Comparison of ENCODE assay signal across 15 cellular contexts in the genomic region with DNA sequence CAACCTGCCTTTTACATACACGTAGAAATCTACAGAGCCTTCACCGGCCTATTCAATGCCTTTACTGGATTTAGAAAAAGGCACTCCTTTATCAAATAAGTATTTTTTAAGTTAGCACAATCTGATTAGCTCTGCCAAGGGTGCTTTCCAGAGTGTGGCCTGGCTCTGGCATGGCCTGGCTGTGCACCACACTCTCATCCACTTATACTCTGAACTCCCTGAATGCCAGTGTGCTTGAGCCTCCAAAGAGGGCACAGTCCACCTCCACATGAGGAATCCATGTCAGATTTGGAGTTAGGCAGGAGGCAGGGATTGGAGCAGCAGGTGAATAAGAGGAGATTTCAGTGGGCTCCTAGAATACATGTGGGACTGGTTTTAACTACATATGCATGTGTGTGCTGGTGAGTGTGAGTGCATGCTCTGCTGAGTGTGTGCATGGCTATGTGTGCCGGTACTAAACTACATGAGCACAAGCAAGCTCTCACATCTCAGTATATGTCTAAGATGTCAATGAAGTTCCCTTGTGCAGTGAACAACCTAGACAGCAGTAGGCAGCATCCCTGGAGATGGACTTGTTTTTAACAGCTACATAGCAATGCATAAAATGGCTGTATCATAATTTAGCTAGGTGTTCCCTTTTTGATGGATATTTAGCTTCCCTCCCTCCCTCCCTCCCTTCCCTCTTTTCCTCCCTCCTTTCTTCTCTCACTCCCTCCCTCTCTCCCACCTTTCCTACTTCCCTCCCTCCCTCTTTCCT. TPM values are rescaled to one million over a fixed set of nuclear protein-coding genes. Genes with fewer than 3 reads are reported as not detected.
A peak's percentile ranks its signal among the peaks of the same experiment; 100 is the strongest.
DNase-seq lines count a peak whose midpoint lies in the region; ATAC-seq, FAIRE-seq and TF ChIP-seq lines count a peak whose summit lies in the region.
"Had no signal": no experiment of that assay in that cellular context is flagged by ENCODE, and none has a peak within 500 bp of the region (broad histone marks: within the 10 kb centered on the region; RNA-seq: fewer than 3 reads in every experiment).

No MANE protein-coding gene starts in this region.

- no peak overlapping the region for H2BK5ac ChIP-seq in H1 (ENCODE audit: low read depth, low read length)

- no peak for TF ChIP-seq CTCF in H1 (IDR thresholded peaks at IDR 0.05; ENCODE audit: control extremely low read depth in 1 of 3, insufficient read depth in 1 of 3, low read depth in 1 of 3, low read length in 3 of 3)
- TF ChIP-seq CTCF in right lobe of liver (IDR thresholded peaks at IDR 0.05): no peak
- TF ChIP-seq CTCF in upper lobe of right lung (IDR thresholded peaks at IDR 0.05): no peak

- no peak overlapping the region for H3K27ac ChIP-seq in H1 (ENCODE audit: low read depth, low read length)
- no peak overlapping the region for H3K27ac ChIP-seq in right lobe of liver
- H3K27ac ChIP-seq in upper lobe of right lung: no peak overlapping the region
- H3K27ac ChIP-seq: 22Rv1; BLaER1 treated with 17β-estradiol and CSF1 and Interleukin-3, amounts not matched to agents 10 nM and 100 nM; GM23248 had no signal

- 92% methylated on average over 3 of the region's 3 CpGs; no CpG with 5 or more reads in 1 of the 2 experiments for WGBS in H1 (ENCODE audit: extremely low coverage in 1 of 2, insufficient coverage in 1 of 2, insufficient read length in 1 of 2, insufficient replicate concordance in 2 of 2, low coverage in 1 of 2, low lambda C conversion rate in 2 of 2, missing lambda C conversion rate in 1 of 2), 2 experiments
- WGBS in right lobe of liver (ENCODE audit: insufficient coverage, low coverage, low lambda C conversion rate, missing lambda C conversion rate): 86% methylated on average over 3 of the region's 3 CpGs

- H4K8ac ChIP-seq in H1 (ENCODE audit: extremely low read depth, insufficient read depth, low read length): no peak overlapping the region

- POLR2A ChIA-PET in H1 (lab: Charles Lee; ENCODE audit: partially characterized antibody): no interaction called here

- FAIRE-seq in H1 (lab: Jason Lieb, UNC): no peak

- no peak overlapping the region for H2AK5ac ChIP-seq in H1 (ENCODE audit: low read depth, low read length)

- H2BK20ac ChIP-seq in H1 (ENCODE audit: low read length): no peak overlapping the region

- H2BK120ac ChIP-seq in H1 (replicated peaks; ENCODE audit: low read depth, low read length): no peak overlapping the region

- H3K4me2 ChIP-seq in H1 (ENCODE audit: insufficient read depth in 1 of 2, low read depth in 2 of 2, low read length in 2 of 2): no peak overlapping the region
- H3K4me2 ChIP-seq: BLaER1 treated with 17β-estradiol and CSF1 and Interleukin-3, amounts not matched to agents 10 nM and 100 nM had no signal

- H3K4me1 ChIP-seq in H1 (replicated peaks in 1 of 4; ENCODE audit: control insufficient read depth in 3 of 4, insufficient read depth in 4 of 4, low read length in 3 of 4): peaks cover 0 to 5% (median 1%) of the 10 kb centered on the region in 4 experiments; a peak in 3 of 7 replicates
- no peaks in the 10 kb centered on the region for H3K4me1 ChIP-seq in right lobe of liver
- H3K4me1 ChIP-seq in upper lobe of right lung: no peaks in the 10 kb centered on the region
- H3K4me1 ChIP-seq: HAP-1 had no signal

- DNase-seq in activated CD8-positive, alpha-beta memory T cell treated with anti-CD3 and anti-CD28 coated beads for 24 hours: peak; percentile 24
- no peak for DNase-seq in activated CD8-positive, alpha-beta memory T cell treated with anti-CD3 and anti-CD28 coated beads, Interleukin-2, amount 50 U/mL, for 4 hours
- DNase-seq in H1 (ENCODE audit: low read depth in 1 of 2, low spot score in 2 of 2): no peak
- DNase-seq in right lobe of liver: no peak
- DNase-seq in upper lobe of right lung: no peak
- DNase-seq in NCI-H748 treated with DMSO at 0.1 percent for 48 hours (lab: John Stamatoyannopoulos, UW): no peak
- no peak for DNase-seq in inferior parietal cortex (ENCODE audit: extremely low spot score)
- DNase-seq: Calu3; CD4-positive, alpha-beta T cell; DMS 273 treated with DMSO at 0.1 percent for 48 hours; GM23248 had no signal

- no peaks in the 10 kb centered on the region for H3K79me1 ChIP-seq in H1 (ENCODE audit: low read depth, low read length)

- H3K14ac ChIP-seq in H1 (ENCODE audit: insufficient read length): no peak overlapping the region

- H3K79me2 ChIP-seq in H1 (ENCODE audit: control insufficient read depth in 1 of 2, insufficient read depth in 2 of 2, low read length in 2 of 2): no peaks in the 10 kb centered on the region

- no peak overlapping the region for H3K18ac ChIP-seq in H1 (ENCODE audit: extremely low read depth, low read length)

- CTCF ChIA-PET in H1 (lab: Charles Lee; ENCODE audit: partially characterized antibody): no interaction called here

- no peak for TF ChIP-seq RAD21 in H1 (IDR thresholded peaks at IDR 0.05 in 1 of 2, conservative IDR thresholded peaks at IDR 0.05 in 1 of 2; ENCODE audit: low read depth in 2 of 2, low read length in 2 of 2)

- H3K4me3 ChIP-seq in H1 (ENCODE audit: extremely low read depth in 1 of 4, insufficient read depth in 2 of 4, low read depth in 3 of 4, low read length in 4 of 4) (no peak overlapping the region), right lobe of liver (no peak overlapping the region), upper lobe of right lung (no peak overlapping the region)
- H3K4me3 ChIP-seq: BLaER1 treated with 17β-estradiol and CSF1 and Interleukin-3, amounts not matched to agents 10 nM and 100 nM; GM23248; HAP-1 had no signal

- no peak overlapping the region for H2AFZ ChIP-seq in H1 (ENCODE audit: low read length)
- H2AFZ ChIP-seq: GM23248 had no signal

- no peaks in the 10 kb centered on the region for H3K36me3 ChIP-seq in H1 (ENCODE audit: control insufficient read depth in 2 of 4, insufficient read depth in 4 of 4, low read length in 3 of 4)
- no peaks in the 10 kb centered on the region for H3K36me3 ChIP-seq in right lobe of liver
- H3K36me3 ChIP-seq in upper lobe of right lung: no peaks in the 10 kb centered on the region
- H3K36me3 ChIP-seq: BLaER1 treated with 17β-estradiol and CSF1 and Interleukin-3, amounts not matched to agents 10 nM and 100 nM; HAP-1 had no signal

- H3K23ac ChIP-seq in H1 (ENCODE audit: insufficient read length): no peak overlapping the region

- no peak overlapping the region; the same call in 1 of the 2 replicates for H2BK12ac ChIP-seq in H1 (ENCODE audit: low read depth, low read length)

- peak; percentile 39 to 71 (median 48) for ATAC-seq in right lobe of liver
- ATAC-seq in upper lobe of right lung: peak; percentile 86
- no peak for ATAC-seq in HG03025 (IDR thresholded peaks at IDR 0.05; ENCODE audit: low FRiP score, unreplicated experiment)

- H3K56ac ChIP-seq in H1 (replicated peaks; ENCODE audit: insufficient read length, low read depth, low read length): no peak overlapping the region

- no peak for TF ChIP-seq EP300 in H1 (IDR thresholded peaks at IDR 0.05; ENCODE audit: borderline replicate concordance in 1 of 2, low read depth in 2 of 2, low read length in 2 of 2)

- no peaks in the 10 kb centered on the region for H3K23me2 ChIP-seq in H1 (ENCODE audit: low read depth, low read length)

- no peak overlapping the region for H3K4ac ChIP-seq in H1 (replicated peaks; ENCODE audit: insufficient read length, low read depth, low read length)

- intact Hi-C loops in right lobe of liver (cut with DNase I) (no loop called here), upper lobe of right lung (cut with DNase I) (no loop called here)

- H4K91ac ChIP-seq in H1 (replicated peaks; ENCODE audit: insufficient read length, low read length): no peak overlapping the region

- H3K9me3 ChIP-seq in H1 (ENCODE audit: insufficient read depth in 2 of 2, low read depth in 1 of 2, low read length in 1 of 2) (no peaks in the 10 kb centered on the region), right lobe of liver (no peaks in the 10 kb centered on the region), upper lobe of right lung (no peaks in the 10 kb centered on the region)
- H3K9me3 ChIP-seq: HAP-1 had no signal

- H4K20me1 ChIP-seq in H1 (replicated peaks in 1 of 2; ENCODE audit: control insufficient read depth in 1 of 2, insufficient read depth in 2 of 2, low read length in 2 of 2): no peaks in the 10 kb centered on the region
- H4K20me1 ChIP-seq: BLaER1 treated with 17β-estradiol and CSF1 and Interleukin-3, amounts not matched to agents 10 nM and 100 nM had no signal

- no peak overlapping the region for H4K5ac ChIP-seq in H1 (ENCODE audit: insufficient read length, low read depth, low read length)

- H3K9ac ChIP-seq in H1 (replicated peaks in 1 of 4; ENCODE audit: extremely low read depth in 1 of 4, low read depth in 3 of 4, low read length in 3 of 4): no peak overlapping the region
- H3K9ac ChIP-seq: BLaER1 treated with 17β-estradiol and CSF1 and Interleukin-3, amounts not matched to agents 10 nM and 100 nM; GM23248 had no signal

- no peak for TF ChIP-seq POLR2A in H1 (IDR thresholded peaks at IDR 0.05; ENCODE audit: control extremely low read depth in 1 of 2, low read depth in 2 of 2, low read length in 2 of 2)
- TF ChIP-seq POLR2A in right lobe of liver (IDR thresholded peaks at IDR 0.05): no peak

- no peak overlapping the region; the same call in 1 of the 2 replicates for H2BK15ac ChIP-seq in H1 (ENCODE audit: low read length)

- no peaks in the 10 kb centered on the region for H3K27me3 ChIP-seq in H1 (replicated peaks in 1 of 4; ENCODE audit: control insufficient read depth in 3 of 4, extremely low read depth in 1 of 4, insufficient read depth in 3 of 4, low read length in 3 of 4)
- H3K27me3 ChIP-seq in right lobe of liver: no peaks in the 10 kb centered on the region
- no peaks in the 10 kb centered on the region for H3K27me3 ChIP-seq in upper lobe of right lung
- H3K27me3 ChIP-seq: BLaER1 treated with 17β-estradiol and CSF1 and Interleukin-3, amounts not matched to agents 10 nM and 100 nM had no signal

TF ChIP-seq in H1, 55 proteins besides CTCF, POLR2A, EP300 and RAD21 (continues in another document):
- peak; percentile 62 for TF ChIP-seq ASH2L (IDR thresholded peaks at IDR 0.05; ENCODE audit: low read length)

RNA-seq across cellular contexts. Expression of gene ZFAND6, which starts 17.8 kb away (rescaled TPM):
- 122 and 136 TPM in 2 replicates for total RNA-seq in H1 (2021; fragmentation: NEBNext Ultra II Directional; extraction: Animal tissue kit (Norgen Biotek cat#: 25700))
- polyA plus RNA-seq in H1 (2011; rRNA removed): 158 and 237 TPM in 2 replicates
- polyA plus RNA-seq in H1 (2011; cell fraction: cytosol; rRNA removed): 219 TPM
- polyA plus RNA-seq in H1 (2011; cell fraction: nucleus; rRNA removed): 92.7 TPM
- polyA plus RNA-seq in H1 (2012, experiment 1 of 2): 105 to 113 TPM (median 109 TPM) in 4 replicates
- polyA plus RNA-seq in H1 (2012, experiment 2 of 2): 22.2 TPM
- 111 TPM for polyA plus RNA-seq in H1 (2013, experiment 1 of 2)
- 123 TPM for polyA plus RNA-seq in H1 (2013, experiment 2 of 2)
- polyA minus RNA-seq in H1 (2011; rRNA and poly(A)+ RNA removed): 200 and 255 TPM in 2 replicates
- 132 TPM for polyA minus RNA-seq in H1 (2011; cell fraction: cytosol; rRNA and poly(A)+ RNA removed)
- polyA minus RNA-seq in H1 (2011; cell fraction: nucleus; rRNA and poly(A)+ RNA removed): 127 TPM
- total RNA-seq in right lobe of liver (100 to 1,000 TPM in 1 of 6 experiments, 10 to 100 TPM in 5; 46.1 to 111 (median 48.9) TPM), upper lobe of right lung (79.5 TPM)
